21 cellular contexts compared by ENCODE assay signal in the genomic region with DNA sequence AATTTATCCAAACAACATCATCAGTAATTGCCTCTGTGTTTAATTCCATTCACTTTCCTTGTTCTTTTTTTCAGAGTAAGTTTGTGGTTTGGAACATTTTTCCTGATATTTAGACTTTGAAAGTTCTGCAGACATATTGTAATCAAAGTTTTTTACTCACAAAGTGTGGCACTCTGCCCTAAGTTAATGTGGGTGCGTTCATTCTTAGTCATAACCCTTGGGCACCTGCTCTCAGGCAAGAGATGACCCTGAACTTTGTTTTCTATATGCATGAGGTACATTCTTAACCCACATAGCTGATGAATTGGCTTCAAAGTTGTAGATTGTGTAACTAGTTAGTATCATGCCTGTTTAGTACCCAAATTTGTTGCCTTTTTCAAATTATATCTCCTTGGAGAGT.
DNase-seq lines count a peak whose midpoint lies in the region; ATAC-seq and TF ChIP-seq lines count a peak whose summit lies in the region.
"Had no signal": no experiment of that assay in that cellular context is flagged by ENCODE, and none has a peak within 500 bp of the region (broad histone marks: within the 10 kb centered on the region; RNA-seq: fewer than 3 reads in every experiment).

No MANE protein-coding gene starts in this region.

- H3K27me3 ChIP-seq in GM23248 (replicated peaks; ENCODE audit: insufficient read depth) (no peaks in the 10 kb centered on the region), MG63 (no peaks in the 10 kb centered on the region), mammary epithelial cell (ENCODE audit: insufficient read depth, low read length) (no peaks in the 10 kb centered on the region)
- H3K27me3 ChIP-seq in CD8-positive, alpha-beta memory T cell (ENCODE audit: insufficient read depth, low read length, poor library complexity, severe bottlenecking): no peaks in the 10 kb centered on the region
- H3K27me3 ChIP-seq: SJSA1 had no signal

- dilution Hi-C loops in mammary epithelial cell (cut with HindIII; ENCODE audit: low sequenced_read_pairs): no loop called here

- H3K79me2 ChIP-seq in GM23248 (ENCODE audit: insufficient read depth): no peaks in the 10 kb centered on the region
- H3K79me2 ChIP-seq in mammary epithelial cell (ENCODE audit: insufficient read depth, low read length): no peaks in the 10 kb centered on the region

- peaks cover 0 to 14% (median 6%) of the 10 kb centered on the region in 5 donors for H3K9me3 Mint-ChIP-seq in CD8-positive, alpha-beta memory T cell

- CTCF ChIA-PET in mammary epithelial cell (lab: Charles Lee; ENCODE audit: low non-redundant PET): no interaction called here
- CTCF ChIA-PET in CD8-positive, alpha-beta memory T cell (lab: Charles Lee): no interaction called here

- intact Hi-C loops in mammary epithelial cell (cut with micrococcal nuclease): no loop called here

- BruUV-seq in mammary epithelial cell (replicated peaks; lab: Mats Ljungman, UMichigan): no TSS peak

- H3K4me3 ChIP-seq in GM23248 (no peak overlapping the region), MG63 (no peak overlapping the region), mammary epithelial cell (replicated peaks in 1 of 3; ENCODE audit: insufficient read depth in 1 of 3, low read depth in 2 of 3, low read length in 3 of 3) (no peak overlapping the region)
- H3K4me3 ChIP-seq in CD8-positive, alpha-beta memory T cell (ENCODE audit: low read length): no peak overlapping the region
- H3K4me3 ChIP-seq: A549, SJSA1 had no signal

- WGBS in GM23248 (ENCODE audit: low coverage in 1 of 2, low lambda C conversion rate in 2 of 2, missing lambda C conversion rate in 2 of 2), 2 experiments: 18 to 27% methylated on average over 1 of the region's 1 CpG
- 0% methylated on average over 1 of the region's 1 CpG for WGBS in mammary epithelial cell (ENCODE audit: low coverage, missing lambda C conversion rate)

- H3F3A ChIP-seq in GM23248 (ENCODE audit: insufficient read depth): peaks cover 8% of the 10 kb centered on the region; the same call in 1 of the 2 replicates

- H2AFZ ChIP-seq in GM23248 (peak overlapping the region; percentile 23; the same call in 1 of the 2 replicates), mammary epithelial cell (ENCODE audit: low read depth, low read length) (no peak overlapping the region)

- ATAC-seq in GM18907 (IDR thresholded peaks at IDR 0.05; ENCODE audit: unreplicated experiment) (no peak), HG03460 (IDR thresholded peaks at IDR 0.05; ENCODE audit: unreplicated experiment) (no peak), HG03520 (IDR thresholded peaks at IDR 0.05; ENCODE audit: unreplicated experiment) (no peak)
- ATAC-seq: A549 had no signal

- no peaks in the 10 kb centered on the region for H3K4me1 Mint-ChIP-seq in CD8-positive, alpha-beta memory T cell

- DNase-seq in GM23248 (peak; percentile 27), MG63 (peak; percentile 78), mammary epithelial cell (peak; percentile 74), iris pigment epithelial cell (ENCODE audit: low read depth) (peak; percentile 15)
- no peak for DNase-seq in CD8-positive, alpha-beta memory T cell
- DNase-seq: C1 segment of cervical spinal cord, DMS 273 treated with DMSO at 0.1 percent for 48 hours, GF-D8, GOT3, Karpas-422, NCI-H1417, NCI-H187 treated with DMSO at 0.1 percent for 48 hours, NCI-H2171, NCI-H446, NCI-H748 treated with DMSO at 0.1 percent for 48 hours, OCI-M1 had no signal

- POLR2A ChIA-PET in CD8-positive, alpha-beta memory T cell (lab: Charles Lee): no interaction called here

- H3K4me2 ChIP-seq in GM23248 (ENCODE audit: unreplicated experiment) (no peak overlapping the region), mammary epithelial cell (ENCODE audit: insufficient read depth, low read depth, low read length) (peak overlapping the region; percentile 15)
- H3K4me2 ChIP-seq: A549 had no signal

- no peak for TF ChIP-seq CTCF in mammary epithelial cell (conservative IDR thresholded peaks at IDR 0.05 in 1 of 2, IDR thresholded peaks at IDR 0.05 in 1 of 2; ENCODE audit: extremely low read depth in 1 of 2, insufficient read depth in 1 of 2, low read depth in 1 of 2, low read length in 2 of 2)

- no peak overlapping the region for H3K27ac Mint-ChIP-seq in CD8-positive, alpha-beta memory T cell

- H3K27ac ChIP-seq in GM23248 (no peak overlapping the region), mammary epithelial cell (ENCODE audit: insufficient read depth, low read depth, low read length) (no peak overlapping the region)
- no peak overlapping the region for H3K27ac ChIP-seq in CD8-positive, alpha-beta memory T cell (ENCODE audit: low read depth, low read length)
- H3K27ac ChIP-seq: A549, SJSA1 had no signal

- H3K9me3 ChIP-seq in GM23248 (ENCODE audit: low read depth): no peaks in the 10 kb centered on the region
- peaks cover 11% of the 10 kb centered on the region for H3K9me3 ChIP-seq in MG63
- H3K9me3 ChIP-seq in mammary epithelial cell (replicated peaks; ENCODE audit: insufficient read depth, low read length): peaks cover 6% of the 10 kb centered on the region
- no peaks in the 10 kb centered on the region for H3K9me3 ChIP-seq in CD8-positive, alpha-beta memory T cell (ENCODE audit: low read length)
- H3K9me3 ChIP-seq: A549, SJSA1 had no signal

- H3K4me3 Mint-ChIP-seq in CD8-positive, alpha-beta memory T cell: no peak overlapping the region

- H3K36me3 ChIP-seq in GM23248 (ENCODE audit: low read depth) (no peaks in the 10 kb centered on the region), MG63 (no peaks in the 10 kb centered on the region), mammary epithelial cell (ENCODE audit: insufficient read depth, low read length) (no peaks in the 10 kb centered on the region)
- H3K36me3 ChIP-seq in CD8-positive, alpha-beta memory T cell (ENCODE audit: insufficient read depth, low read length): no peaks in the 10 kb centered on the region
- H3K36me3 ChIP-seq: SJSA1 had no signal

- no peaks in the 10 kb centered on the region for H3K36me3 Mint-ChIP-seq in CD8-positive, alpha-beta memory T cell

- H3K27me3 Mint-ChIP-seq in CD8-positive, alpha-beta memory T cell: no peaks in the 10 kb centered on the region

- H3K9me2 ChIP-seq in GM23248 (ENCODE audit: insufficient read depth): no peaks in the 10 kb centered on the region

- in situ Hi-C loops in GM23248 (cut with MboI): no loop called here
- in situ Hi-C loops in mammary epithelial cell (cut with MboI; ENCODE audit: low sequenced_read_pairs in 2 of 2): no loop called here

- no peaks in the 10 kb centered on the region for H4K20me1 ChIP-seq in GM23248 (ENCODE audit: insufficient read depth)
- H4K20me1 ChIP-seq in mammary epithelial cell (ENCODE audit: insufficient read depth, low read length): no peaks in the 10 kb centered on the region

- H3K4me1 ChIP-seq in GM23248 (ENCODE audit: insufficient read depth) (peaks cover 9% of the 10 kb centered on the region; the same call in 1 of the 2 replicates), mammary epithelial cell (ENCODE audit: insufficient read depth, low read length) (peaks cover 8% of the 10 kb centered on the region)
- no peaks in the 10 kb centered on the region for H3K4me1 ChIP-seq in CD8-positive, alpha-beta memory T cell (ENCODE audit: insufficient read depth, low read length)
- H3K4me1 ChIP-seq: A549, SJSA1 had no signal

- H3K9ac ChIP-seq in GM23248 (no peak overlapping the region), mammary epithelial cell (ENCODE audit: insufficient read depth, low read length) (no peak overlapping the region)

Comparison
In these comparisons a context has a peak if more than half of its experiments do, and no peak if none do; other contexts are left out.
1. DNase-seq: peak in GM23248 (single experiment), MG63 (single experiment), mammary epithelial cell (single experiment) and iris pigment epithelial cell (single experiment); none in CD8-positive, alpha-beta memory T cell (0 of 5).